Comparison of ENCODE assay signal across 8 cellular contexts in genomic region chr7:158829021-158829341, GRCh38. TPM values are rescaled to one million over a fixed set of nuclear protein-coding genes. Genes with fewer than 3 reads are reported as not detected.
DNase-seq lines count a peak whose midpoint lies in the region; ATAC-seq and TF ChIP-seq lines count a peak whose summit lies in the region.

No MANE protein-coding gene starts in this region.

- H3K27me3 ChIP-seq in SJSA1 (replicated peaks) (no peaks in the 10 kb centered on the region), brain microvascular endothelial cell (replicated peaks) (no peaks in the 10 kb centered on the region)

- ATAC-seq in GM21367 (IDR thresholded peaks at IDR 0.05; ENCODE audit: unreplicated experiment): peak; percentile 42

- H3K4me1 Mint-ChIP-seq in immature natural killer cell: peaks cover 57 to 62% of the 10 kb centered on the region in 2 donors

- TF ChIP-seq CTCF in brain microvascular endothelial cell (IDR thresholded peaks at IDR 0.05; ENCODE audit: low read depth, low read length, missing control alignments): no peak

- peak overlapping the region in 5 of 6 donors; percentile 76 to 96 (median 89) for H3K27ac Mint-ChIP-seq in immature natural killer cell

- H3K9me3 ChIP-seq in SJSA1 (replicated peaks): peaks cover 3% of the 10 kb centered on the region; the same call in 1 of the 2 replicates

- peaks cover 21 to 58% (median 34%) of the 10 kb centered on the region in 3 donors for H3K27me3 Mint-ChIP-seq in immature natural killer cell (ENCODE audit: low read depth in 3 of 3)

- peaks cover 18% of the 10 kb centered on the region for H3K4me1 ChIP-seq in SJSA1 (replicated peaks)

- in situ Hi-C loops in brain microvascular endothelial cell (cut with HindIII; ENCODE audit: low pct_ligation_motif_present, low sequenced_read_pairs): no loop called here

- peak; percentile 80 for DNase-seq in ELR (ENCODE audit: low read depth)
- peak; percentile 74 for DNase-seq in HK-2 (ENCODE audit: unreplicated experiment)
- peak; percentile 46 to 69 for DNase-seq in SJSA1 (ENCODE audit: low read depth in 1 of 2, low spot score in 2 of 2)
- no peak for DNase-seq in brain microvascular endothelial cell
- DNase-seq in immature natural killer cell: no peak
- DNase-seq in cerebellar nuclear complex (lab: John Stamatoyannopoulos, UW): no peak

- H3K27ac ChIP-seq in SJSA1 (peak overlapping the region; percentile 98), brain microvascular endothelial cell (peak overlapping the region; percentile 96), skin epidermis (peak overlapping the region; percentile 88 to 100 (median 96))

- H3K36me3 ChIP-seq in SJSA1 (peaks cover 10% of the 10 kb centered on the region), brain microvascular endothelial cell (replicated peaks) (no peaks in the 10 kb centered on the region)

- H3K9me3 Mint-ChIP-seq in immature natural killer cell: peaks cover 0 to 2% (median 0%) of the 10 kb centered on the region in 6 donors

- peak overlapping the region; percentile 80 for H3K4me3 ChIP-seq in SJSA1
- H3K4me3 ChIP-seq in brain microvascular endothelial cell (ENCODE audit: low read depth, low read length): peak overlapping the region; percentile 89
- H3K4me3 ChIP-seq in skin epidermis: peak overlapping the region; percentile 69 to 94 (median 84)

- H3K36me3 Mint-ChIP-seq in immature natural killer cell: peaks cover 3 to 14% (median 13%) of the 10 kb centered on the region in 3 donors

- H3K4me3 Mint-ChIP-seq in immature natural killer cell: peak overlapping the region; percentile 70 to 96 (median 73)

RNA-seq across cellular contexts. Expression of gene ESYT2, which starts 0.3 kb away (rescaled TPM):
- total RNA-seq in SJSA1 (2014; rRNA removed; shearing (Covaris generic)): 74.7 and 89.6 TPM in 2 replicates
- polyA plus RNA-seq in immature natural killer cell: 10 to 100 TPM; 70.1 to 95.7 (median 84.0) TPM

RNA-seq across cellular contexts. Expression of gene DYNC2I1, which starts 27.4 kb away (rescaled TPM):
- total RNA-seq in SJSA1 (2014; rRNA removed; shearing (Covaris generic)): 1.7 and 6.1 TPM in 2 replicates
- 10 to 100 TPM in 2 of 3 donors, 1 to 10 TPM in 1; 2.8 to 29.8 (median 28.7) TPM for polyA plus RNA-seq in immature natural killer cell

Comparison
In these comparisons a context has a peak if more than half of its experiments do, and no peak if none do; other contexts are left out.
1. DNase-seq: peak in ELR (single experiment), HK-2 (single experiment) and SJSA1 (2 of 2); none in brain microvascular endothelial cell (single experiment), immature natural killer cell (0 of 3) and cerebellar nuclear complex (0 of 2).
2. Peak in every context shown above with its lines, with median percentiles within 50 percentile points of each other: H3K27ac ChIP-seq and H3K4me3 ChIP-seq.